In the genomic region with DNA sequence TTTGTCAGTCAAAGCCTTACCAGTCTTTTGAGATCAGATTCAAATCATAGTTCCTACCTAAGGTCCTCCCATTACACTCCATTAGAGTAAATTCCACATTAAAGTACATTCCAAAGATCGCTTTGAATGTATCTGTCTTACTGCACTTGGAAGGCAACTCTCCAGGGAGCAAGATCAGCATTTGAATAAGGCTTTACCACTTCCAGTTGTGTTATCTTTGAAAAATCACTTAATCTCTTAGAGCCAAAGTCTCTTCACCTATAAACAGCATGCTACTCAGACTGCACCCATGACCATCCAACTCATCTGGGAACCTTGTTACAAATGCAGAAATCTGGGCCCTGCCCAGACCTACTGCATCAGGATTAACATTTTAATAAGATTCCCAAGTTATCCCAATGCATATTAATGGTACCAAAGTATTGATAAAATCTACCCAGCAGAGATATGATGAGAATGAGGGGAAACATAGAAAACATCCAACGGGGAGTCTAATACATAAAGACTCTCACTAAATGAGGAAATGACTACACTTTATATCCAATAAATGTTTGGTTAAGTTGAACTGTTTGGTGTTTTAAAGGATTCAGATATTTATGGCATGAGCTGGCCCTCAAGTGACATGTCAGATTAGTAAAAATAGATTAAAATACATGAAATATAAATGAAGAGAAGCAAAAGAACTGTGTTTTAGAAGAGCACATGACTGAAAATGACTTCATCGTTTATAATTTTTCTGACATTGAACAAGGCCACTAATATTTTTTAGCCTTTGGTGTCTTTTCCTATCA, we compare ENCODE assay signal across 21 cellular contexts.
DNase-seq lines count a peak whose midpoint lies in the region; ATAC-seq, FAIRE-seq and TF ChIP-seq lines count a peak whose summit lies in the region.
"Had no signal": no experiment of that assay in that cellular context is flagged by ENCODE, and none has a peak within 500 bp of the region (broad histone marks: within the 10 kb centered on the region; RNA-seq: fewer than 3 reads in every experiment).

No MANE protein-coding gene starts in this region.

- TF ChIP-seq EP300 in HepG2 (IDR thresholded peaks at IDR 0.05; ENCODE audit: low read depth in 2 of 2, low read length in 2 of 2): no peak
- no peak for TF ChIP-seq EP300 in HepG2 (CRISPR knock-in tag; IDR thresholded peaks at IDR 0.05; ENCODE audit: borderline replicate concordance)

- no peaks in the 10 kb centered on the region for H3K4me1 ChIP-seq in HepG2 (ENCODE audit: insufficient read depth, low read length)

- no peak overlapping the region for H3K9ac ChIP-seq in HepG2 (ENCODE audit: insufficient read depth, low read depth, low read length)

- H3K4me1 Mint-ChIP-seq in activated T-cell treated with anti-CD3 and anti-CD28 coated beads, Interleukin-2, amount 50 U/mL, for 72 hours (ENCODE audit: low read depth): peaks cover 46% of the 10 kb centered on the region
- H3K4me1 Mint-ChIP-seq in brain: peaks cover 94% of the 10 kb centered on the region

- H3K36me3 Mint-ChIP-seq in activated T-cell treated with anti-CD3 and anti-CD28 coated beads, Interleukin-2, amount 50 U/mL, for 72 hours (ENCODE audit: insufficient read depth in 2 of 2): no peaks in the 10 kb centered on the region
- H3K36me3 Mint-ChIP-seq in brain: no peaks in the 10 kb centered on the region

- peak overlapping the region; percentile 7 for H3K27ac Mint-ChIP-seq in activated T-cell treated with anti-CD3 and anti-CD28 coated beads, Interleukin-2, amount 50 U/mL, for 72 hours
- H3K27ac Mint-ChIP-seq in brain: peak overlapping the region; percentile 56 to 94 (median 88)
- H3K27ac Mint-ChIP-seq: activated CD8-positive, alpha-beta memory T cell treated with anti-CD3 and anti-CD28 coated beads, Interleukin-2, amount 10 ng/mL, durations not matched to agents 7 days and 5 days; activated naive CD8-positive, alpha-beta T cell had no signal

- POLR2A ChIA-PET in HepG2 (lab: Yijun Ruan, JAX): no interaction called here

- TF ChIP-seq RAD21 in HepG2 (CRISPR knock-in tag; IDR thresholded peaks at IDR 0.05): no peak

- in situ Hi-C loops in GM13977 (cut with MboI; ENCODE audit: low pct_unique_long_range_greater_than_20kb, low sequenced_read_pairs, unreplicated experiment): no loop called here
- in situ Hi-C loops in HepG2 (cut with HindIII; ENCODE audit: extremely low pct_ligation_motif_present, low pct_unique_long_range_greater_than_20kb): no loop called here

- peak overlapping the region; percentile 42 to 67 for H3K4me3 Mint-ChIP-seq in activated T-cell treated with anti-CD3 and anti-CD28 coated beads, Interleukin-2, amount 50 U/mL, for 72 hours
- H3K4me3 Mint-ChIP-seq in brain: peak overlapping the region in 4 of 5 experiments; percentile 11 to 50 (median 36)
- H3K4me3 Mint-ChIP-seq: activated CD8-positive, alpha-beta memory T cell treated with anti-CD3 and anti-CD28 coated beads, Interleukin-2, amount 10 ng/mL, durations not matched to agents 7 days and 5 days; activated naive CD8-positive, alpha-beta T cell had no signal

- no peaks in the 10 kb centered on the region for H3K9me3 ChIP-seq in HepG2 (ENCODE audit: low read length)
- H3K9me3 ChIP-seq: heart left ventricle, upper lobe of left lung had no signal

- whole genome bisulfite sequencing in HepG2 (ENCODE audit: low lambda C conversion rate): 73% methylated on average over 3 of the region's 3 CpGs

- no peak for TF ChIP-seq POLR2A in HepG2 (IDR thresholded peaks at IDR 0.05; ENCODE audit: insufficient read depth in 1 of 2, low read depth in 2 of 2, low read length in 2 of 2)

- no peaks in the 10 kb centered on the region for H3K27me3 ChIP-seq in HepG2 (ENCODE audit: control insufficient read depth in 1 of 2, insufficient read depth in 2 of 2, low read length in 2 of 2)
- H3K27me3 ChIP-seq: heart left ventricle, upper lobe of left lung had no signal

- no peak for FAIRE-seq in HepG2 (lab: Jason Lieb, UNC)
- FAIRE-seq: A204.1 had no signal

- CTCF ChIA-PET in HepG2 (lab: Yijun Ruan, JAX; ENCODE audit: low intra/inter-chr PET ratio, low total read pairs): no interaction called here

- no peak overlapping the region for H3K27ac ChIP-seq in HepG2 (ENCODE audit: extremely low read length, insufficient read depth, low read length)
- H3K27ac ChIP-seq: heart left ventricle, upper lobe of left lung had no signal

- H4K20me1 ChIP-seq in HepG2 (ENCODE audit: insufficient read depth, low read length): no peaks in the 10 kb centered on the region

- H3K79me2 ChIP-seq in HepG2 (ENCODE audit: insufficient read depth, low read length): no peaks in the 10 kb centered on the region

- H3K36me3 ChIP-seq in HepG2 (replicated peaks in 1 of 2; ENCODE audit: control insufficient read depth in 1 of 2, insufficient read depth in 2 of 2, low read length in 2 of 2): no peaks in the 10 kb centered on the region
- H3K36me3 ChIP-seq: heart left ventricle, upper lobe of left lung had no signal

- intact Hi-C loops in HepG2 (cut with micrococcal nuclease; ENCODE audit: unreplicated experiment): no loop called here

- no peaks in the 10 kb centered on the region for H3K9me3 Mint-ChIP-seq in activated T-cell treated with anti-CD3 and anti-CD28 coated beads, Interleukin-2, amount 50 U/mL, for 72 hours
- no peaks in the 10 kb centered on the region for H3K9me3 Mint-ChIP-seq in brain

- no peak overlapping the region for H3K4me3 ChIP-seq in HepG2 (replicated peaks in 1 of 3; ENCODE audit: insufficient read depth in 1 of 3, low read depth in 2 of 3, low read length in 3 of 3)
- H3K4me3 ChIP-seq: heart left ventricle, upper lobe of left lung had no signal

- H3K4me2 ChIP-seq in HepG2 (ENCODE audit: low read depth, low read length): no peak overlapping the region

- no peak for DNase-seq in activated T-cell treated with anti-CD3 and anti-CD28 coated beads, Interleukin-2, amount 50 U/mL, for 72 hours
- DNase-seq in activated T-cell treated with anti-CD3 and anti-CD28 coated beads, Interleukin-2, amount 50 U/mL, for 1 hour: no peak
- DNase-seq in iris pigment epithelial cell (ENCODE audit: low read depth) (peak; percentile 59), GM13977 (ENCODE audit: low spot score) (no peak), GM20000 (ENCODE audit: low spot score) (no peak), HepG2 (ENCODE audit: low spot score) (no peak)
- DNase-seq: activated CD8-positive, alpha-beta memory T cell treated with anti-CD3 and anti-CD28 coated beads, Interleukin-2, amount 10 ng/mL, durations not matched to agents 7 days and 5 days; central memory CD4-positive, alpha-beta T cell; GF-D8; GOT3; heart left ventricle; NCI-H1417 treated with DMSO at 0.1 percent for 48 hours; NCI-H446 treated with DMSO at 0.1 percent for 48 hours; right cardiac atrium; stimulated activated CD8-positive, alpha-beta memory T cell treated with anti-CD3 and anti-CD28 coated beads, Interleukin-4, amount 100 ng/mL, for 48 hours; SW 1271; upper lobe of left lung had no signal

- no peak for ATAC-seq in activated T-cell treated with anti-CD3 and anti-CD28 coated beads, Interleukin-2, amount 50 U/mL, for 72 hours (replicated peaks in 1 of 2)
- ATAC-seq in HepG2 (no peak), GM21529 (IDR thresholded peaks at IDR 0.05; ENCODE audit: unreplicated experiment) (no peak)
- ATAC-seq: activated CD8-positive, alpha-beta memory T cell treated with anti-CD3 and anti-CD28 coated beads, Interleukin-2, amount 10 ng/mL, durations not matched to agents 7 days and 5 days; heart left ventricle; right cardiac atrium had no signal

- TF ChIP-seq CTCF in brain (conservative IDR thresholded peaks at IDR 0.05) (no peak), GM13977 (IDR thresholded peaks at IDR 0.05; ENCODE audit: extremely low read depth, insufficient read depth, missing control alignments) (no peak), GM20000 (IDR thresholded peaks at IDR 0.05; ENCODE audit: extremely low read depth, missing control alignments) (no peak), HepG2 (CRISPR knock-in tag; IDR thresholded peaks at IDR 0.05) (no peak)

- no peaks in the 10 kb centered on the region for H3K27me3 Mint-ChIP-seq in activated T-cell treated with anti-CD3 and anti-CD28 coated beads, Interleukin-2, amount 50 U/mL, for 72 hours (ENCODE audit: low read depth)
- H3K27me3 Mint-ChIP-seq in brain: no peaks in the 10 kb centered on the region
- H3K27me3 Mint-ChIP-seq: activated CD8-positive, alpha-beta memory T cell treated with anti-CD3 and anti-CD28 coated beads, Interleukin-2, amount 10 ng/mL, durations not matched to agents 7 days and 5 days; activated naive CD8-positive, alpha-beta T cell had no signal

- BruUV-seq in HepG2 (replicated peaks; lab: Mats Ljungman, UMichigan): no TSS peak

- H2AFZ ChIP-seq in HepG2 (ENCODE audit: low read length): no peak overlapping the region

TF ChIP-seq in HepG2, 621 proteins besides CTCF, POLR2A, EP300 and RAD21:
- no peak for TF ChIP-seq ZNF235 (CRISPR knock-in tag; IDR thresholded peaks at IDR 0.05; ENCODE audit: borderline replicate concordance)
- TF ChIP-seq TBL1XR1 (IDR thresholded peaks at IDR 0.05; ENCODE audit: borderline replicate concordance, low read length, partially characterized antibody): no peak
- TF ChIP-seq, protein P1, sequence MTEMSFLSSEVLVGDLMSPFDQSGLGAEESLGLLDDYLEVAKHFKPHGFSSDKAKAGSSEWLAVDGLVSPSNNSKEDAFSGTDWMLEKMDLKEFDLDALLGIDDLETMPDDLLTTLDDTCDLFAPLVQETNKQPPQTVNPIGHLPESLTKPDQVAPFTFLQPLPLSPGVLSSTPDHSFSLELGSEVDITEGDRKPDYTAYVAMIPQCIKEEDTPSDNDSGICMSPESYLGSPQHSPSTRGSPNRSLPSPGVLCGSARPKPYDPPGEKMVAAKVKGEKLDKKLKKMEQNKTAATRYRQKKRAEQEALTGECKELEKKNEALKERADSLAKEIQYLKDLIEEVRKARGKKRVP (CRISPR knock-in tag; IDR thresholded peaks at IDR 0.05): no peak
- TF ChIP-seq ZNF510 (CRISPR knock-in tag; IDR thresholded peaks at IDR 0.05; ENCODE audit: low read depth): no peak
- no peak for TF ChIP-seq PAX8 (CRISPR knock-in tag; IDR thresholded peaks at IDR 0.05; ENCODE audit: borderline replicate concordance)
- TF ChIP-seq ETV5 (CRISPR knock-in tag; IDR thresholded peaks at IDR 0.05; ENCODE audit: borderline replicate concordance): no peak
